Comparison of ENCODE assay signal across 11 cellular contexts in genomic region chr5:140182075-140182709, GRCh38. TPM values are rescaled to one million over a fixed set of nuclear protein-coding genes. Genes with fewer than 3 reads are reported as not detected.
DNase-seq lines count a peak whose midpoint lies in the region; ATAC-seq and TF ChIP-seq lines count a peak whose summit lies in the region.
"Had no signal": no experiment of that assay in that cellular context is flagged by ENCODE, and none has a peak within 500 bp of the region (broad histone marks: within the 10 kb centered on the region; RNA-seq: fewer than 3 reads in every experiment).

No MANE protein-coding gene starts in this region.

- intact Hi-C loops in Right ventricle myocardium superior (cut with DNase I): no loop called here
- intact Hi-C loops in gastrocnemius medialis (cut with DNase I; ENCODE audit: low total_unique reads): loop anchor here (2.0 kb wide), 1 partner anchor 39 kb away; no protein-coding TSS in a partner anchor

- peak overlapping the region in 1 of 4 donors; percentile 6 for H3K4me3 ChIP-seq in gastrocnemius medialis
- H3K4me3 ChIP-seq: ascending aorta had no signal

- no peak for TF ChIP-seq CTCF in gastrocnemius medialis (IDR thresholded peaks at IDR 0.05 in 4 of 5, conservative IDR thresholded peaks at IDR 0.05 in 1 of 5)

- no peaks in the 10 kb centered on the region for H3K36me3 ChIP-seq in gastrocnemius medialis
- H3K36me3 ChIP-seq: ascending aorta had no signal

- peak; percentile 48 for DNase-seq in GM03348 (ENCODE audit: low spot score)
- peak; percentile 34 for DNase-seq in SK-MEL-5 (ENCODE audit: low read depth, low spot score)
- no peak for DNase-seq in Right ventricle myocardium superior
- DNase-seq in gastrocnemius medialis: peak; percentile 53 to 59
- no peak for DNase-seq in NCI-H1105 (lab: John Stamatoyannopoulos, UW)
- DNase-seq: activated CD4-positive, alpha-beta memory T cell treated with anti-CD3 and anti-CD28 coated beads for 36 hours had no signal

- H3K4me1 ChIP-seq in gastrocnemius medialis: peaks cover 84 to 92% of the 10 kb centered on the region in 2 donors

- ATAC-seq in Right ventricle myocardium superior (ENCODE audit: poor library complexity): peak; percentile 64
- ATAC-seq in gastrocnemius medialis: peak; percentile 51 to 55
- no peak for ATAC-seq in GM18519 (IDR thresholded peaks at IDR 0.05; ENCODE audit: low FRiP score, unreplicated experiment)
- no peak for ATAC-seq in HG03439 (IDR thresholded peaks at IDR 0.05; ENCODE audit: unreplicated experiment)
- no peak for ATAC-seq in HG03045 (IDR thresholded peaks at IDR 0.05; ENCODE audit: unreplicated experiment)

- H3K27ac ChIP-seq in gastrocnemius medialis: peak overlapping the region; percentile 97 to 99 (median 98)
- H3K27ac ChIP-seq: parathyroid adenoma had no signal

- H3K9me3 ChIP-seq in gastrocnemius medialis: no peaks in the 10 kb centered on the region
- H3K9me3 ChIP-seq: ascending aorta had no signal

- TF ChIP-seq POLR2A in gastrocnemius medialis (IDR thresholded peaks at IDR 0.05): no peak

- H3K27me3 ChIP-seq in gastrocnemius medialis: no peaks in the 10 kb centered on the region
- H3K27me3 ChIP-seq: ascending aorta had no signal

- in situ Hi-C loops in SK-MEL-5 (cut with HindIII; ENCODE audit: low pct_unique_long_range_greater_than_20kb, low sequenced_read_pairs) (no loop called here), gastrocnemius medialis (cut with MboI; ENCODE audit: low sequenced_read_pairs in 4 of 4) (no loop called here)

RNA-seq across cellular contexts. Expression of gene CYSTM1, which starts 7.2 kb away (rescaled TPM):
- total RNA-seq in SK-MEL-5 (2014; rRNA removed; shearing (Covaris generic)): 182 and 186 TPM in 2 replicates
- polyA plus RNA-seq in SK-MEL-5 (2015; cell fraction: cytosol; rRNA removed): 175 and 190 TPM in 2 replicates
- polyA plus RNA-seq in SK-MEL-5 (2015; cell fraction: nucleus; rRNA removed): 14.5 and 28.8 TPM in 2 replicates
- 58.3 TPM for total RNA-seq in Right ventricle myocardium superior
- total RNA-seq in gastrocnemius medialis: 100 to 1,000 TPM; 304 to 593 (median 336) TPM

RNA-seq across cellular contexts. Expression of gene IGIP, which starts 56.5 kb away (rescaled TPM):
- 1.9 and 2.0 TPM in 2 replicates for total RNA-seq in SK-MEL-5 (2014; rRNA removed; shearing (Covaris generic))
- polyA plus RNA-seq in SK-MEL-5 (2015; cell fraction: cytosol; rRNA removed): 1.5 and 1.6 TPM in 2 replicates
- polyA plus RNA-seq in SK-MEL-5 (2015; cell fraction: nucleus; rRNA removed): 13.3 and 14.3 TPM in 2 replicates
- 10.4 TPM for total RNA-seq in Right ventricle myocardium superior
- 10 to 100 TPM in 1 of 4 donors, 1 to 10 TPM in 3; 6.7 to 13.1 (median 8.2) TPM for total RNA-seq in gastrocnemius medialis

Comparison
In these comparisons a context has a peak if more than half of its experiments do, and no peak if none do; other contexts are left out.
1. DNase-seq: peak in GM03348 (single experiment), SK-MEL-5 (single experiment) and gastrocnemius medialis (2 of 2); none in Right ventricle myocardium superior (single experiment) and NCI-H1105 (single experiment).
2. ATAC-seq: peak in Right ventricle myocardium superior (single experiment) and gastrocnemius medialis (2 of 2); none in GM18519 (single experiment), HG03439 (single experiment) and HG03045 (single experiment).